In the genomic region with DNA sequence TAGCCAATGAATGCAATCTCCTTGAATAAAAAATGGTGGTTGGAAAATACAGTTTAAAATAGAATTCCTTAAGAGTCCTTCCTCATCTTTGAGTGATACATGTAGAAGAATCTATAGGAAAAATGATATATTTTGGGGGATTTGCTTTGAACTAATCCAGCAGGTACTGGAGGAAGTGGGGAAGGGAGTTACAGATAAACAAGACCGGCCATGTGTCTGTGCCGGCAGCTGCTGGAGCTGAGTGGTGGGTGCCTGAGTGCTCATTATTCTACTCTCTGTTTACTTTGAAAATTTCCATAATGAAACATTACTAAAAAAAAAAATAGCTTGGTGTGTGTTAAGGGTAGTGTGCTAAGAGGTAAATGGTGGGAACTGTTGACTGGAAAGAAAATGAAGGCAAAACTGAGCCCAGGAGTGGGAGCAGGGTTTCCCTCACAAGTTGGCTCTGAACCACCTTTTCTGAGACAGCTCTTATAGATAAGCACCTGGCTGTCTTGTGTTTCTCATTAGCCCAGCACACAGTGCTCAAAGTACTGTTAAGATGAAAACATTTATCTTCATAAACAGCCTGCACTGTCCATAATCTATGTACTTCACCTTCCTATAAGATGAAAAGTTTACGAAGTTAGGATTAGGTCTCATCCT, we compare ENCODE assay signal across 1 cellular context.
A peak's percentile ranks its signal among the peaks of the same experiment; 100 is the strongest.
TF ChIP-seq lines count a peak whose summit lies in the region.

No MANE protein-coding gene starts in this region.

TF ChIP-seq in K562, 482 proteins besides CTCF, POLR2A, EP300 and RAD21 (continued from another document):
- TF ChIP-seq, protein P1, sequence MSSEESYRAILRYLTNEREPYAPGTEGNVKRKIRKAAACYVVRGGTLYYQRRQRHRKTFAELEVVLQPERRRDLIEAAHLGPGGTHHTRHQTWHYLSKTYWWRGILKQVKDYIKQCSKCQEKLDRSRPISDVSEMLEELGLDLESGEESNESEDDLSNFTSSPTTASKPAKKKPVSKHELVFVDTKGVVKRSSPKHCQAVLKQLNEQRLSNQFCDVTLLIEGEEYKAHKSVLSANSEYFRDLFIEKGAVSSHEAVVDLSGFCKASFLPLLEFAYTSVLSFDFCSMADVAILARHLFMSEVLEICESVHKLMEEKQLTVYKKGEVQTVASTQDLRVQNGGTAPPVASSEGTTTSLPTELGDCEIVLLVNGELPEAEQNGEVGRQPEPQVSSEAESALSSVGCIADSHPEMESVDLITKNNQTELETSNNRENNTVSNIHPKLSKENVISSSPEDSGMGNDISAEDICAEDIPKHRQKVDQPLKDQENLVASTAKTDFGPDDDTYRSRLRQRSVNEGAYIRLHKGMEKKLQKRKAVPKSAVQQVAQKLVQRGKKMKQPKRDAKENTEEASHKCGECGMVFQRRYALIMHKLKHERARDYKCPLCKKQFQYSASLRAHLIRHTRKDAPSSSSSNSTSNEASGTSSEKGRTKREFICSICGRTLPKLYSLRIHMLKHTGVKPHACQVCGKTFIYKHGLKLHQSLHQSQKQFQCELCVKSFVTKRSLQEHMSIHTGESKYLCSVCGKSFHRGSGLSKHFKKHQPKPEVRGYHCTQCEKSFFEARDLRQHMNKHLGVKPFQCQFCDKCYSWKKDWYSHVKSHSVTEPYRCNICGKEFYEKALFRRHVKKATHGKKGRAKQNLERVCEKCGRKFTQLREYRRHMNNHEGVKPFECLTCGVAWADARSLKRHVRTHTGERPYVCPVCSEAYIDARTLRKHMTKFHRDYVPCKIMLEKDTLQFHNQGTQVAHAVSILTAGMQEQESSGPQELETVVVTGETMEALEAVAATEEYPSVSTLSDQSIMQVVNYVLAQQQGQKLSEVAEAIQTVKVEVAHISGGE (CRISPR knock-in tag; IDR thresholded peaks at IDR 0.05), result peak in 1 of 3 experiments; percentile 93; a peak in 2 of 6 replicates
- TF ChIP-seq NCOR1 (IDR thresholded peaks at IDR 0.05), result peak; percentile 85
- no peak for TF ChIP-seq WHSC1 (IDR thresholded peaks at IDR 0.05; ENCODE audit: low read length)
- peak; percentile 94 for TF ChIP-seq CBFA2T3 (IDR thresholded peaks at IDR 0.05)
- peak; percentile 53; the same call in 1 of the 2 replicates for TF ChIP-seq CC2D1A (IDR thresholded peaks at IDR 0.05)
- peak in 1 of 2 experiments; percentile 8; a peak in 1 of 4 replicates for TF ChIP-seq RCOR1 (IDR thresholded peaks at IDR 0.05; ENCODE audit: borderline replicate concordance in 1 of 2, low read depth in 2 of 2, low read length in 2 of 2)
- peak; percentile 70 for TF ChIP-seq PML (IDR thresholded peaks at IDR 0.05; ENCODE audit: low read length)
- TF ChIP-seq, protein P2, sequence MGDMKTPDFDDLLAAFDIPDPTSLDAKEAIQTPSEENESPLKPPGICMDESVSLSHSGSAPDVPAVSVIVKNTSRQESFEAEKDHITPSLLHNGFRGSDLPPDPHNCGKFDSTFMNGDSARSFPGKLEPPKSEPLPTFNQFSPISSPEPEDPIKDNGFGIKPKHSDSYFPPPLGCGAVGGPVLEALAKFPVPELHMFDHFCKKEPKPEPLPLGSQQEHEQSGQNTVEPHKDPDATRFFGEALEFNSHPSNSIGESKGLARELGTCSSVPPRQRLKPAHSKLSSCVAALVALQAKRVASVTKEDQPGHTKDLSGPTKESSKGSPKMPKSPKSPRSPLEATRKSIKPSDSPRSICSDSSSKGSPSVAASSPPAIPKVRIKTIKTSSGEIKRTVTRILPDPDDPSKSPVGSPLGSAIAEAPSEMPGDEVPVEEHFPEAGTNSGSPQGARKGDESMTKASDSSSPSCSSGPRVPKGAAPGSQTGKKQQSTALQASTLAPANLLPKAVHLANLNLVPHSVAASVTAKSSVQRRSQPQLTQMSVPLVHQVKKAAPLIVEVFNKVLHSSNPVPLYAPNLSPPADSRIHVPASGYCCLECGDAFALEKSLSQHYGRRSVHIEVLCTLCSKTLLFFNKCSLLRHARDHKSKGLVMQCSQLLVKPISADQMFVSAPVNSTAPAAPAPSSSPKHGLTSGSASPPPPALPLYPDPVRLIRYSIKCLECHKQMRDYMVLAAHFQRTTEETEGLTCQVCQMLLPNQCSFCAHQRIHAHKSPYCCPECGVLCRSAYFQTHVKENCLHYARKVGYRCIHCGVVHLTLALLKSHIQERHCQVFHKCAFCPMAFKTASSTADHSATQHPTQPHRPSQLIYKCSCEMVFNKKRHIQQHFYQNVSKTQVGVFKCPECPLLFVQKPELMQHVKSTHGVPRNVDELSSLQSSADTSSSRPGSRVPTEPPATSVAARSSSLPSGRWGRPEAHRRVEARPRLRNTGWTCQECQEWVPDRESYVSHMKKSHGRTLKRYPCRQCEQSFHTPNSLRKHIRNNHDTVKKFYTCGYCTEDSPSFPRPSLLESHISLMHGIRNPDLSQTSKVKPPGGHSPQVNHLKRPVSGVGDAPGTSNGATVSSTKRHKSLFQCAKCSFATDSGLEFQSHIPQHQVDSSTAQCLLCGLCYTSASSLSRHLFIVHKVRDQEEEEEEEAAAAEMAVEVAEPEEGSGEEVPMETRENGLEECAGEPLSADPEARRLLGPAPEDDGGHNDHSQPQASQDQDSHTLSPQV (IDR thresholded peaks at IDR 0.05), result 0 out of 2 replicates have a peak, but pooled peaks have one; percentile 20
- TF ChIP-seq, protein P3, sequence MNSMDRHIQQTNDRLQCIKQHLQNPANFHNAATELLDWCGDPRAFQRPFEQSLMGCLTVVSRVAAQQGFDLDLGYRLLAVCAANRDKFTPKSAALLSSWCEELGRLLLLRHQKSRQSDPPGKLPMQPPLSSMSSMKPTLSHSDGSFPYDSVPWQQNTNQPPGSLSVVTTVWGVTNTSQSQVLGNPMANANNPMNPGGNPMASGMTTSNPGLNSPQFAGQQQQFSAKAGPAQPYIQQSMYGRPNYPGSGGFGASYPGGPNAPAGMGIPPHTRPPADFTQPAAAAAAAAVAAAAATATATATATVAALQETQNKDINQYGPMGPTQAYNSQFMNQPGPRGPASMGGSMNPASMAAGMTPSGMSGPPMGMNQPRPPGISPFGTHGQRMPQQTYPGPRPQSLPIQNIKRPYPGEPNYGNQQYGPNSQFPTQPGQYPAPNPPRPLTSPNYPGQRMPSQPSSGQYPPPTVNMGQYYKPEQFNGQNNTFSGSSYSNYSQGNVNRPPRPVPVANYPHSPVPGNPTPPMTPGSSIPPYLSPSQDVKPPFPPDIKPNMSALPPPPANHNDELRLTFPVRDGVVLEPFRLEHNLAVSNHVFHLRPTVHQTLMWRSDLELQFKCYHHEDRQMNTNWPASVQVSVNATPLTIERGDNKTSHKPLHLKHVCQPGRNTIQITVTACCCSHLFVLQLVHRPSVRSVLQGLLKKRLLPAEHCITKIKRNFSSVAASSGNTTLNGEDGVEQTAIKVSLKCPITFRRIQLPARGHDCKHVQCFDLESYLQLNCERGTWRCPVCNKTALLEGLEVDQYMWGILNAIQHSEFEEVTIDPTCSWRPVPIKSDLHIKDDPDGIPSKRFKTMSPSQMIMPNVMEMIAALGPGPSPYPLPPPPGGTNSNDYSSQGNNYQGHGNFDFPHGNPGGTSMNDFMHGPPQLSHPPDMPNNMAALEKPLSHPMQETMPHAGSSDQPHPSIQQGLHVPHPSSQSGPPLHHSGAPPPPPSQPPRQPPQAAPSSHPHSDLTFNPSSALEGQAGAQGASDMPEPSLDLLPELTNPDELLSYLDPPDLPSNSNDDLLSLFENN (IDR thresholded peaks at IDR 0.05; ENCODE audit: low read depth in 2 of 2, low read length in 2 of 2), result peak in 1 of 2 experiments; percentile 65; a peak in 1 of 4 replicates
- TF ChIP-seq ZNF12 (CRISPR knock-in tag; IDR thresholded peaks at IDR 0.05), result no peak
- TF ChIP-seq DPF2 (IDR thresholded peaks at IDR 0.05), result peak; percentile 78
- TF ChIP-seq ZNF766 (CRISPR knock-in tag; conservative IDR thresholded peaks at IDR 0.05), result peak; percentile 34; the same call in 1 of the 2 replicates
- TF ChIP-seq ARID1B (IDR thresholded peaks at IDR 0.05), result peak; percentile 91
- 0 out of 4 replicates have a peak, but pooled peaks of 1 of the 2 experiments have one; percentile 35 for TF ChIP-seq TBL1XR1 (IDR thresholded peaks at IDR 0.05; ENCODE audit: low read length in 2 of 2)
- TF ChIP-seq NFIC (IDR thresholded peaks at IDR 0.05), result peak; percentile 73
- TF ChIP-seq TCF3 (CRISPR knock-in tag; IDR thresholded peaks at IDR 0.05), result peak; percentile 93
- TF ChIP-seq GABPA (tag; conservative IDR thresholded peaks at IDR 0.05; ENCODE audit: low read depth), result peak; percentile 52; the same call in 1 of the 2 replicates
- TF ChIP-seq L3MBTL2 (IDR thresholded peaks at IDR 0.05), result peak; percentile 52
- TF ChIP-seq JUND (IDR thresholded peaks at IDR 0.05; ENCODE audit: borderline replicate concordance, low read depth, low read length), result peak; percentile 43; the same call in 1 of the 2 replicates
- TF ChIP-seq JUND (tag; IDR thresholded peaks at IDR 0.05; ENCODE audit: borderline replicate concordance, low read depth, low read length), result no peak
- TF ChIP-seq, protein P4, sequence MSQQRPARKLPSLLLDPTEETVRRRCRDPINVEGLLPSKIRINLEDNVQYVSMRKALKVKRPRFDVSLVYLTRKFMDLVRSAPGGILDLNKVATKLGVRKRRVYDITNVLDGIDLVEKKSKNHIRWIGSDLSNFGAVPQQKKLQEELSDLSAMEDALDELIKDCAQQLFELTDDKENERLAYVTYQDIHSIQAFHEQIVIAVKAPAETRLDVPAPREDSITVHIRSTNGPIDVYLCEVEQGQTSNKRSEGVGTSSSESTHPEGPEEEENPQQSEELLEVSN (IDR thresholded peaks at IDR 0.05; ENCODE audit: borderline replicate concordance in 1 of 2, extremely low read depth in 1 of 2, insufficient read depth in 1 of 2, insufficient read length in 1 of 2, low read depth in 1 of 2, low read length in 1 of 2, poor library complexity in 1 of 2, severe bottlenecking in 1 of 2), result peak in 1 of 2 experiments; percentile 28
- TF ChIP-seq RBM15 (IDR thresholded peaks at IDR 0.05; ENCODE audit: insufficient read depth, low read length), result no peak
- peak; percentile 74 for TF ChIP-seq MTA2 (IDR thresholded peaks at IDR 0.05; ENCODE audit: low read depth)
- TF ChIP-seq TSC22D4 (tag; IDR thresholded peaks at IDR 0.05), result no peak
- TF ChIP-seq TEAD4 (IDR thresholded peaks at IDR 0.05; ENCODE audit: low read length), result peak; percentile 92
- TF ChIP-seq TEAD4 (CRISPR knock-in tag; IDR thresholded peaks at IDR 0.05; ENCODE audit: borderline replicate concordance), result no peak
- 0 out of 2 replicates have a peak, but pooled peaks have one; percentile 35 for TF ChIP-seq PHB2 (IDR thresholded peaks at IDR 0.05; ENCODE audit: low read depth)
- TF ChIP-seq, protein P5, sequence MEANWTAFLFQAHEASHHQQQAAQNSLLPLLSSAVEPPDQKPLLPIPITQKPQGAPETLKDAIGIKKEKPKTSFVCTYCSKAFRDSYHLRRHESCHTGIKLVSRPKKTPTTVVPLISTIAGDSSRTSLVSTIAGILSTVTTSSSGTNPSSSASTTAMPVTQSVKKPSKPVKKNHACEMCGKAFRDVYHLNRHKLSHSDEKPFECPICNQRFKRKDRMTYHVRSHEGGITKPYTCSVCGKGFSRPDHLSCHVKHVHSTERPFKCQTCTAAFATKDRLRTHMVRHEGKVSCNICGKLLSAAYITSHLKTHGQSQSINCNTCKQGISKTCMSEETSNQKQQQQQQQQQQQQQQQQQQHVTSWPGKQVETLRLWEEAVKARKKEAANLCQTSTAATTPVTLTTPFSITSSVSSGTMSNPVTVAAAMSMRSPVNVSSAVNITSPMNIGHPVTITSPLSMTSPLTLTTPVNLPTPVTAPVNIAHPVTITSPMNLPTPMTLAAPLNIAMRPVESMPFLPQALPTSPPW (CRISPR knock-in tag; IDR thresholded peaks at IDR 0.05), result peak; percentile 14; the same call in 1 of the 2 replicates
- TF ChIP-seq LEF1 (IDR thresholded peaks at IDR 0.05), result peak; percentile 23; the same call in 1 of the 2 replicates
- TF ChIP-seq, protein P6, sequence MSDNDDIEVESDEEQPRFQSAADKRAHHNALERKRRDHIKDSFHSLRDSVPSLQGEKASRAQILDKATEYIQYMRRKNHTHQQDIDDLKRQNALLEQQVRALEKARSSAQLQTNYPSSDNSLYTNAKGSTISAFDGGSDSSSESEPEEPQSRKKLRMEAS (CRISPR knock-in tag; IDR thresholded peaks at IDR 0.05), result peak; percentile 26; the same call in 1 of the 2 replicates
- no peak for TF ChIP-seq FIP1L1 (IDR thresholded peaks at IDR 0.05; ENCODE audit: low read depth, low read length, poor library complexity, severe bottlenecking)
